In genomic region chr15:79195239-79195638, GRCh38 we compare ENCODE assay signal across 23 cellular contexts.
"Had no signal": no experiment of that assay in that cellular context is flagged by ENCODE, and none has a peak within 500 bp of the region (broad histone marks: within the 10 kb centered on the region; RNA-seq: fewer than 3 reads in every experiment).

No MANE protein-coding gene starts in this region.

- H3K4me3 ChIP-seq: lung, mucosa of descending colon, right lobe of liver, smooth muscle cell, suprapubic skin, transverse colon, upper lobe of right lung, uterus had no signal

- H3K27me3 ChIP-seq: right lobe of liver, uterus had no signal

- H3K79me2 ChIP-seq: parathyroid adenoma had no signal

- H2AFZ ChIP-seq: parathyroid adenoma had no signal

- H3K9me3 ChIP-seq: mucosa of descending colon, neutrophil, right lobe of liver, suprapubic skin, transverse colon, upper lobe of right lung, uterus had no signal

- H3K4me1 ChIP-seq: parathyroid adenoma, right lobe of liver, suprapubic skin, transverse colon, upper lobe of right lung, uterus had no signal

- H3K9ac ChIP-seq: parathyroid adenoma had no signal

- DNase-seq: cortex of kidney; effector memory CD8-positive, alpha-beta T cell; kidney; mucosa of descending colon; naive thymus-derived CD8-positive, alpha-beta T cell; nephron progenitor cell; right lobe of liver; stimulated activated CD4-positive, alpha-beta T cell treated with anti-CD3 and anti-CD28 coated beads, Interleukin-12 subunit alpha, Interleukin-12 subunit beta, amount 100 ng/mL, for 4 hours; stimulated activated CD4-positive, alpha-beta T cell treated with anti-CD3 and anti-CD28 coated beads, Interleukin-1b, Interleukin-23, amount 100 ng/mL, for 48 hours; stimulated activated CD4-positive, alpha-beta T cell treated with anti-CD3 and anti-CD28 coated beads, Interleukin-4, amount 100 ng/mL, for 1 hour; stimulated activated CD8-positive, alpha-beta memory T cell treated with anti-CD3 and anti-CD28 coated beads, Interleukin-4, amount 100 ng/mL, for 48 hours; stimulated activated naive CD4-positive, alpha-beta T cell; stimulated activated naive CD8-positive, alpha-beta T cell treated with anti-CD3 and anti-CD28 coated beads, Interleukin-15, amount 100 ng/mL, for 72 hours; transverse colon; upper lobe of right lung; uterus had no signal

- H3K27ac ChIP-seq: neutrophil, parathyroid adenoma, right lobe of liver, suprapubic skin, transverse colon, upper lobe of right lung, uterus had no signal

- H3K36me3 ChIP-seq: neutrophil, right lobe of liver, suprapubic skin, transverse colon, upper lobe of right lung, uterus had no signal

- H3K4me2 ChIP-seq: smooth muscle cell had no signal

- ATAC-seq: effector memory CD8-positive, alpha-beta T cell; left lobe of liver; mucosa of descending colon; naive thymus-derived CD8-positive, alpha-beta T cell; right lobe of liver; stimulated activated naive CD8-positive, alpha-beta T cell treated with anti-CD3 and anti-CD28 coated beads, Interleukin-15, amount 100 ng/mL, for 72 hours; upper lobe of right lung had no signal

- FAIRE-seq: frontal cortex, kidney had no signal
